17 cellular contexts compared by ENCODE assay signal in genomic region chr2:69796199-69796598, GRCh38.
"Had no signal": no experiment of that assay in that cellular context is flagged by ENCODE, and none has a peak within 500 bp of the region (broad histone marks: within the 10 kb centered on the region; RNA-seq: fewer than 3 reads in every experiment).

No MANE protein-coding gene starts in this region.

- H3K36me3 Mint-ChIP-seq: activated CD4-positive, alpha-beta memory T cell treated with anti-CD3 and anti-CD28 coated beads for 36 hours had no signal

- H3K36me3 ChIP-seq: brain microvascular endothelial cell, left ventricle myocardium inferior had no signal

- H3K9me3 ChIP-seq: gastrocnemius medialis, left ventricle myocardium inferior had no signal

- H3K9me3 Mint-ChIP-seq: activated CD4-positive, alpha-beta memory T cell treated with anti-CD3 and anti-CD28 coated beads for 36 hours; activated naive CD8-positive, alpha-beta T cell treated with anti-CD3 and anti-CD28 coated beads, Interleukin-2, amount 10 ng/mL, durations not matched to agents 7 days and 5 days; activated T-helper 1 cell treated with anti-CD3 and anti-CD28 coated beads, Interleukin-12 subunit alpha, Interleukin-12 subunit beta, Interleukin-2, Interleukin-4 antibody, amounts not matched to agents 30 ng/mL and 10 ng/mL and 1 ng/mL, durations not matched to agents 14 hours and 24 hours and 36 hours; T-helper 2 cell treated with Interferon-gamma antibody and Interleukin-4, amounts not matched to agents 5 μg/mL and 100 μg/mL, for 36 hours had no signal

- DNase-seq: activated CD4-positive, alpha-beta memory T cell treated with anti-CD3 and anti-CD28 coated beads for 36 hours; activated CD4-positive, alpha-beta T cell treated with anti-CD3 and anti-CD28 coated beads for 1 hour; activated naive CD4-positive, alpha-beta T cell; activated naive CD8-positive, alpha-beta T cell treated with anti-CD3 and anti-CD28 coated beads, Interleukin-2, amount 10 ng/mL, durations not matched to agents 7 days and 5 days; brain microvascular endothelial cell; cerebellar nuclear complex; effector CD8-positive, alpha-beta T cell; gastrocnemius medialis; islet precursor cell; left ventricle myocardium inferior; mesendoderm; stimulated activated CD4-positive, alpha-beta T cell treated with anti-CD3 and anti-CD28 coated beads, Interleukin-12 subunit alpha, Interleukin-12 subunit beta, amount 100 ng/mL, for 4 hours; stimulated activated CD4-positive, alpha-beta T cell treated with anti-CD3 and anti-CD28 coated beads, Interleukin-2, amount 100 ng/mL, for 24 hours had no signal

- H3K27ac Mint-ChIP-seq: activated CD4-positive, alpha-beta memory T cell treated with anti-CD3 and anti-CD28 coated beads for 36 hours; activated naive CD8-positive, alpha-beta T cell treated with anti-CD3 and anti-CD28 coated beads, Interleukin-2, amount 10 ng/mL, durations not matched to agents 7 days and 5 days; activated T-helper 1 cell treated with anti-CD3 and anti-CD28 coated beads, Interleukin-12 subunit alpha, Interleukin-12 subunit beta, Interleukin-2, Interleukin-4 antibody, amounts not matched to agents 30 ng/mL and 10 ng/mL and 1 ng/mL, durations not matched to agents 14 hours and 24 hours and 36 hours; T-helper 2 cell treated with Interferon-gamma antibody and Interleukin-4, amounts not matched to agents 5 μg/mL and 100 μg/mL, for 36 hours had no signal

- H3K27ac ChIP-seq: brain microvascular endothelial cell, gastrocnemius medialis, left ventricle myocardium inferior, VCaP had no signal

- H3K27me3 Mint-ChIP-seq: activated CD4-positive, alpha-beta memory T cell treated with anti-CD3 and anti-CD28 coated beads for 36 hours; activated naive CD8-positive, alpha-beta T cell treated with anti-CD3 and anti-CD28 coated beads, Interleukin-2, amount 10 ng/mL, durations not matched to agents 7 days and 5 days had no signal

- H3K27me3 ChIP-seq: brain microvascular endothelial cell, gastrocnemius medialis had no signal

- ATAC-seq: gastrocnemius medialis had no signal

- FAIRE-seq: urothelium cell line had no signal

- H3K4me3 ChIP-seq: gastrocnemius medialis, left ventricle myocardium inferior had no signal

- H3K4me3 Mint-ChIP-seq: activated CD4-positive, alpha-beta memory T cell treated with anti-CD3 and anti-CD28 coated beads for 36 hours; activated naive CD8-positive, alpha-beta T cell treated with anti-CD3 and anti-CD28 coated beads, Interleukin-2, amount 10 ng/mL, durations not matched to agents 7 days and 5 days; activated T-helper 1 cell treated with anti-CD3 and anti-CD28 coated beads, Interleukin-12 subunit alpha, Interleukin-12 subunit beta, Interleukin-2, Interleukin-4 antibody, amounts not matched to agents 30 ng/mL and 10 ng/mL and 1 ng/mL, durations not matched to agents 14 hours and 24 hours and 36 hours; T-helper 2 cell treated with Interferon-gamma antibody and Interleukin-4, amounts not matched to agents 5 μg/mL and 100 μg/mL, for 36 hours had no signal
